In the genomic region with DNA sequence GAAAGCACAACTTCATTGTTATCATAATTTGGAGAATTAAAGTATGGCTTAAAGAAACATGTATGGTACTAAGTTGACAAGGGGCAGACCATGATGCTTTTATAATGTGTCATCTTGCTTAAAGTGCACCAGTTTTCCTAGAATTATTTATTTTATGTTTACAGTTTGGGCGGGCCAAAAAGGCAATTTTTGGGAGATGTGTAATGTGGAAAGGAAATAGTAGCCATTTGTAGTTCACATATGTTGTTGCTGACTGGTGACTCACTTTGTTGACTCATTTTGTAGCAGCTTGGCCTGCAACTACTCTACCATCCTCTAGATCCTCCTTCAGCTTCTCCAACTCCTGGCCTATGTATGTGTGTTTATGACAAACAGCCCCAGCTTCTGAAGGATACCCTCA, we compare ENCODE assay signal across 15 cellular contexts. TPM values are rescaled to one million over a fixed set of nuclear protein-coding genes. Genes with fewer than 3 reads are reported as not detected.
DNase-seq lines count a peak whose midpoint lies in the region; ATAC-seq and TF ChIP-seq lines count a peak whose summit lies in the region.
"Had no signal": no experiment of that assay in that cellular context is flagged by ENCODE, and none has a peak within 500 bp of the region (broad histone marks: within the 10 kb centered on the region; RNA-seq: fewer than 3 reads in every experiment).

No MANE protein-coding gene starts in this region.

- POLR2A ChIA-PET in Panc1 (lab: Charles Lee) = no interaction called here

- no peak for ATAC-seq in Panc1

- no peaks in the 10 kb centered on the region for H3K4me1 Mint-ChIP-seq in nephron progenitor cell
- H3K4me1 Mint-ChIP-seq: mesothelial cell of epicardium had no signal

- H3K27me3 ChIP-seq in Panc1 (ENCODE audit: control insufficient read depth, insufficient read depth, low read length) (no peaks in the 10 kb centered on the region), osteoblast (ENCODE audit: insufficient read depth, low read length) (no peaks in the 10 kb centered on the region), dorsolateral prefrontal cortex (no peaks in the 10 kb centered on the region)
- H3K27me3 ChIP-seq: testis had no signal

- H3K27me3 Mint-ChIP-seq in nephron progenitor cell (ENCODE audit: low read depth, poor library complexity) = peaks cover 4% of the 10 kb centered on the region

- DNase-seq in DMS53 (lab: John Stamatoyannopoulos, UW) (peak; percentile 45), DMS53 treated with DMSO at 0.1 percent for 48 hours (lab: John Stamatoyannopoulos, UW; ENCODE audit: unreplicated experiment) (no peak), Panc1 (ENCODE audit: low read depth, low spot score) (peak; percentile 25), epithelial cell of esophagus (ENCODE audit: low read depth) (peak; percentile 85), osteoblast (ENCODE audit: insufficient read length, low spot score, missing footprints) (peak; percentile 86), NCI-H82 treated with DMSO at 0.1 percent for 48 hours (lab: John Stamatoyannopoulos, UW; ENCODE audit: unreplicated experiment) (no peak), dorsolateral prefrontal cortex (no peak), nephron progenitor cell (no peak)
- DNase-seq: activated gamma-delta T cell, DMS79 treated with DMSO at 0.1 percent for 48 hours, NCI-H1105, NCI-H526 treated with DMSO at 0.1 percent for 48 hours, testis had no signal

- H3K4me3 ChIP-seq in Panc1 (ENCODE audit: low read depth in 2 of 2, low read length in 2 of 2) (no peak overlapping the region), epithelial cell of esophagus (ENCODE audit: low read length) (no peak overlapping the region), osteoblast (ENCODE audit: insufficient read depth, low read length) (no peak overlapping the region), dorsolateral prefrontal cortex (no peak overlapping the region)
- H3K4me3 ChIP-seq: testis had no signal

- H3K27ac ChIP-seq in Panc1 (ENCODE audit: low read length) (no peak overlapping the region), osteoblast (ENCODE audit: low read depth, low read length) (peak overlapping the region; percentile 4), dorsolateral prefrontal cortex (no peak overlapping the region)
- H3K27ac ChIP-seq: 22Rv1, testis had no signal

- H2AFZ ChIP-seq in osteoblast (ENCODE audit: low read length) = no peak overlapping the region

- no TSS peak for BruUV-seq in Panc1 (replicated peaks; lab: Mats Ljungman, UMichigan)

- peaks cover 69% of the 10 kb centered on the region for H3K79me2 ChIP-seq in osteoblast (ENCODE audit: insufficient read depth, low read length)

- no peaks in the 10 kb centered on the region for H4K20me1 ChIP-seq in osteoblast (ENCODE audit: insufficient read depth, low read length)

- TF ChIP-seq CTCF in Panc1 (IDR thresholded peaks at IDR 0.05) (no peak), epithelial cell of esophagus (IDR thresholded peaks at IDR 0.05; ENCODE audit: insufficient read depth, low read depth, low read length, missing control alignments) (no peak), osteoblast (IDR thresholded peaks at IDR 0.05; ENCODE audit: extremely low read depth, low read depth, low read length) (no peak), dorsolateral prefrontal cortex (IDR thresholded peaks at IDR 0.05 in 54 of 56, conservative IDR thresholded peaks at IDR 0.05 in 2 of 56; ENCODE audit: low read depth in 1 of 56, partially characterized antibody in 56 of 56) (no peak), nephron progenitor cell (IDR thresholded peaks at IDR 0.05) (no peak)

- H3K36me3 Mint-ChIP-seq in nephron progenitor cell (ENCODE audit: low read depth) = peaks cover 87% of the 10 kb centered on the region

- no peak overlapping the region for H3K4me3 Mint-ChIP-seq in nephron progenitor cell
- H3K4me3 Mint-ChIP-seq: mesothelial cell of epicardium had no signal

- no peaks in the 10 kb centered on the region for H3K4me1 ChIP-seq in Panc1 (ENCODE audit: control insufficient read depth, insufficient read depth, low read length)
- peaks cover 6% of the 10 kb centered on the region for H3K4me1 ChIP-seq in osteoblast (ENCODE audit: insufficient read depth, low read length)
- H3K4me1 ChIP-seq: testis had no signal

- peaks cover 39% of the 10 kb centered on the region for H3K9me3 ChIP-seq in Panc1 (ENCODE audit: control insufficient read depth, insufficient read depth, low read depth, low read length)
- peaks cover 3% of the 10 kb centered on the region for H3K9me3 ChIP-seq in osteoblast (ENCODE audit: low read depth, low read length)
- H3K9me3 ChIP-seq: testis had no signal

- peak overlapping the region; percentile 7 for H3K4me2 ChIP-seq in osteoblast (ENCODE audit: insufficient read depth, low read length)

- peaks cover 91% of the 10 kb centered on the region for H3K9me3 Mint-ChIP-seq in nephron progenitor cell

- intact Hi-C loops in Panc1 (cut with micrococcal nuclease; ENCODE audit: unreplicated experiment) (no loop called here), dorsolateral prefrontal cortex (cut with DNase I) (no loop called here)

- CTCF ChIA-PET in Panc1 (lab: Charles Lee) = no interaction called here

- in situ Hi-C loops in Panc1 (cut with HindIII; ENCODE audit: low pct_unique_long_range_greater_than_20kb, low sequenced_read_pairs) = no loop called here

- no peaks in the 10 kb centered on the region for H3K36me3 ChIP-seq in Panc1 (ENCODE audit: control insufficient read depth, insufficient read depth, low read length)
- H3K36me3 ChIP-seq in osteoblast (ENCODE audit: insufficient read depth, low read length) = peaks cover 12% of the 10 kb centered on the region

- H3K27ac Mint-ChIP-seq in nephron progenitor cell = no peak overlapping the region
- H3K27ac Mint-ChIP-seq: mesothelial cell of epicardium had no signal

RNA-seq across cellular contexts. Expression of gene ZSCAN30, which starts 7.7 kb away (rescaled TPM):
- total RNA-seq in Panc1 (2021; ENCODE audit: unreplicated experiment) = 12.1 TPM
- 7.2 TPM for polyA plus RNA-seq in Panc1 (2012; ENCODE audit: insufficient read length)
- total RNA-seq in osteoblast = 16.6 and 17.7 TPM in 2 replicates
- total RNA-seq in dorsolateral prefrontal cortex = 10 to 100 TPM; 17.0 to 49.2 (median 28.7) TPM

RNA-seq across cellular contexts. Expression of gene ZNF397, which starts 41.5 kb away (rescaled TPM):
- total RNA-seq in Panc1 (2021; ENCODE audit: unreplicated experiment) = 9.8 TPM
- 6.2 TPM for polyA plus RNA-seq in Panc1 (2012; ENCODE audit: insufficient read length)
- 13.0 and 14.1 TPM in 2 replicates for total RNA-seq in osteoblast
- 10 to 100 TPM; 32.9 to 72.7 (median 48.5) TPM for total RNA-seq in dorsolateral prefrontal cortex

Comparison
In these comparisons a context has a peak if more than half of its experiments do, and no peak if none do; other contexts are left out.
1. DNase-seq: peak in DMS53 (single experiment), Panc1 (single experiment), epithelial cell of esophagus (single experiment) and osteoblast (single experiment); none in DMS53 treated with DMSO at 0.1 percent for 48 hours (single experiment), NCI-H82 treated with DMSO at 0.1 percent for 48 hours (single experiment), dorsolateral prefrontal cortex (0 of 10) and nephron progenitor cell (single experiment).